Comparison of ENCODE assay signal across 1 cellular context in genomic region chr1:13642306-13643004, GRCh38.
A peak's percentile ranks its signal among the peaks of the same experiment; 100 is the strongest.
TF ChIP-seq lines count a peak whose summit lies in the region.

No MANE protein-coding gene starts in this region.

TF ChIP-seq in GM12878, 131 proteins besides CTCF, POLR2A, EP300 and RAD21:
- no peak for TF ChIP-seq EGR1 (IDR thresholded peaks at IDR 0.05; ENCODE audit: borderline replicate concordance in 1 of 2, low read depth in 2 of 2, low read length in 2 of 2)
- no peak for TF ChIP-seq SIX5 (IDR thresholded peaks at IDR 0.05; ENCODE audit: low read depth, low read length, severe bottlenecking)
- TF ChIP-seq BHLHE40 (IDR thresholded peaks at IDR 0.05; ENCODE audit: borderline replicate concordance in 1 of 2, low read depth in 2 of 2, low read length in 1 of 2) = peak in 1 of 2 experiments; percentile 61; a peak in 1 of 4 replicates
- TF ChIP-seq STAT3 (IDR thresholded peaks at IDR 0.05; ENCODE audit: low read depth, low read length) = no peak
- no peak for TF ChIP-seq CEBPZ (IDR thresholded peaks at IDR 0.05; ENCODE audit: low read depth, low read length)
- peak; percentile 12 for TF ChIP-seq MEF2B (IDR thresholded peaks at IDR 0.05; ENCODE audit: partially characterized antibody, poor library complexity, severe bottlenecking)
- no peak for TF ChIP-seq SUZ12 (IDR thresholded peaks at IDR 0.05; ENCODE audit: unreplicated experiment)
- no peak for TF ChIP-seq PAX5 (IDR thresholded peaks at IDR 0.05; ENCODE audit: borderline replicate concordance, low read depth, low read length)
- no peak for TF ChIP-seq SREBF1 (IDR thresholded peaks at IDR 0.05; ENCODE audit: low read length)
- TF ChIP-seq FOXM1 (IDR thresholded peaks at IDR 0.05; ENCODE audit: low read depth, low read length) = no peak
- no peak for TF ChIP-seq NBN (IDR thresholded peaks at IDR 0.05)
- no peak for TF ChIP-seq ZSCAN29 (IDR thresholded peaks at IDR 0.05)
- peak; percentile 27; the same call in 1 of the 2 replicates for TF ChIP-seq RAD51 (IDR thresholded peaks at IDR 0.05)
- no peak for TF ChIP-seq ZNF274 (IDR thresholded peaks at IDR 0.05; ENCODE audit: insufficient read depth, insufficient read length)
- peak; percentile 74; the same call in 1 of the 2 replicates for TF ChIP-seq SPI1 (IDR thresholded peaks at IDR 0.05; ENCODE audit: borderline replicate concordance, insufficient read depth, low read depth, low read length)
- TF ChIP-seq BRCA1 (IDR thresholded peaks at IDR 0.05; ENCODE audit: low read depth, low read length) = no peak
- TF ChIP-seq SMAD5 (IDR thresholded peaks at IDR 0.05; ENCODE audit: low read depth) = no peak
- 0 out of 2 replicates have a peak, but pooled peaks have one; percentile 19 for TF ChIP-seq MTA2 (IDR thresholded peaks at IDR 0.05; ENCODE audit: low read depth)
- no peak for TF ChIP-seq ELK1 (IDR thresholded peaks at IDR 0.05; ENCODE audit: low read depth, low read length)
